ENCODE assay signal across 5 cellular contexts in the genomic region with DNA sequence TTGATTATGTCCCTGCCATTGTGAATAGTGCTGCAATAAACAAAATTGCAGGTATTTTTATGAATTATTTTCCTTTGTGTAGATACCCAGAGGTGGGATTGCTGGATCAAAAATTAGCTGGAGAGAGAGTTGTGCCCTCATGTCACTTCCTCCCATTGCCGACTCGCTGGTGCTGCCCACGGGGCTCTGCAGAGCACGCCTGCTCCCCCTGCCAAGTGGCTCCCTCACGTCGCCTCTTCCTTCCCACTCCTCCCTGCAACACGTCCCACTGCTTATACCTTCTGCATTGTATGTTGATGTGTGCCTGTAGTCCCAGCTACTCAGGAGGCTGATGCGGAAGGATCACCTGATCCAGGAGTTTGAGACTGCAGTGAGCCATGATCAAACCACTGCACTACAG.
"Had no signal": no experiment of that assay in that cellular context is flagged by ENCODE, and none has a peak within 500 bp of the region (broad histone marks: within the 10 kb centered on the region; RNA-seq: fewer than 3 reads in every experiment).

No MANE protein-coding gene starts in this region.

- H3K4me3 Mint-ChIP-seq: GM23338, H9, HFFc6 had no signal

- H3K4me3 ChIP-seq: GM23338 had no signal

- H3K9me3 Mint-ChIP-seq: GM23338, H9, HFFc6 had no signal

- H3K27ac Mint-ChIP-seq: GM23338, H9, HFFc6 had no signal

- H2AFZ ChIP-seq: GM23338 had no signal

- DNase-seq: H9, HCEC 1CT, HFFc6, IMR-90 had no signal

- ATAC-seq: GM23338 had no signal

- H3K4me2 ChIP-seq: GM23338 had no signal
